In genomic region chr1:36663772-36664430, GRCh38 we compare ENCODE assay signal across 19 cellular contexts.
"Had no signal": no experiment of that assay in that cellular context is flagged by ENCODE, and none has a peak within 500 bp of the region (broad histone marks: within the 10 kb centered on the region; RNA-seq: fewer than 3 reads in every experiment).

No MANE protein-coding gene starts in this region.

- H3K27ac Mint-ChIP-seq: activated naive CD4-positive, alpha-beta T cell treated with anti-CD3 and anti-CD28 coated beads, Interleukin-2, amount 50 U/mL, for 72 hours; activated T-helper 1 cell treated with anti-CD3 and anti-CD28 coated beads, Interleukin-12 subunit alpha, Interleukin-12 subunit beta, Interleukin-2, Interleukin-4 antibody, amounts not matched to agents 30 ng/mL and 10 ng/mL and 1 ng/mL, durations not matched to agents 14 hours and 24 hours and 36 hours; stimulated activated effector memory CD8-positive, alpha-beta T cell treated with anti-CD3 and anti-CD28 coated beads, Interleukin-12 subunit alpha, Interleukin-12 subunit beta, amount 100 ng/mL, for 72 hours had no signal

- H3K4me2 ChIP-seq: hepatocyte, smooth muscle cell had no signal

- DNase-seq: activated CD4-positive, alpha-beta T cell treated with anti-CD3 and anti-CD28 coated beads for 1 hour; activated gamma-delta T cell treated with Interleukin-2 at 50 U/mL for 16 hours; activated T-cell treated with anti-CD3 and anti-CD28 coated beads for 4 hours; adrenal gland; dermis blood vessel endothelial cell; effector memory CD4-positive, alpha-beta T cell; mesenchymal stem cell; naive thymus-derived CD8-positive, alpha-beta T cell; pancreas; stimulated activated CD4-positive, alpha-beta T cell treated with anti-CD3 and anti-CD28 coated beads, Interleukin-4, amount 100 ng/mL, for 24 hours had no signal

- H3K79me2 ChIP-seq: hepatocyte had no signal

- H3K36me3 ChIP-seq: adrenal gland, breast epithelium, neutrophil, pancreas had no signal

- H3K27me3 ChIP-seq: adrenal gland, pancreas had no signal

- H3K27ac ChIP-seq: adrenal gland, breast epithelium, hepatocyte, neutrophil, pancreas, VCaP had no signal

- H3K9me3 ChIP-seq: adrenal gland, breast epithelium, neutrophil, pancreas had no signal

- H2AFZ ChIP-seq: hepatocyte had no signal

- H3K4me3 ChIP-seq: adrenal gland, breast epithelium, hepatocyte, pancreas, smooth muscle cell had no signal

- H3K9me3 Mint-ChIP-seq: activated naive CD4-positive, alpha-beta T cell treated with anti-CD3 and anti-CD28 coated beads, Interleukin-2, amount 50 U/mL, for 72 hours; activated T-helper 1 cell treated with anti-CD3 and anti-CD28 coated beads, Interleukin-12 subunit alpha, Interleukin-12 subunit beta, Interleukin-2, Interleukin-4 antibody, amounts not matched to agents 30 ng/mL and 10 ng/mL and 1 ng/mL, durations not matched to agents 14 hours and 24 hours and 36 hours; naive thymus-derived CD8-positive, alpha-beta T cell; stimulated activated effector memory CD8-positive, alpha-beta T cell treated with anti-CD3 and anti-CD28 coated beads, Interleukin-12 subunit alpha, Interleukin-12 subunit beta, amount 100 ng/mL, for 72 hours had no signal

- H3K4me1 ChIP-seq: adrenal gland, breast epithelium, pancreas had no signal

- ATAC-seq: activated naive CD4-positive, alpha-beta T cell treated with anti-CD3 and anti-CD28 coated beads, Interleukin-2, amount 50 U/mL, for 72 hours; naive thymus-derived CD8-positive, alpha-beta T cell; sciatic nerve; stimulated activated effector memory CD8-positive, alpha-beta T cell treated with anti-CD3 and anti-CD28 coated beads, Interleukin-12 subunit alpha, Interleukin-12 subunit beta, amount 100 ng/mL, for 72 hours had no signal

- H3K4me3 Mint-ChIP-seq: activated T-helper 1 cell treated with anti-CD3 and anti-CD28 coated beads, Interleukin-12 subunit alpha, Interleukin-12 subunit beta, Interleukin-2, Interleukin-4 antibody, amounts not matched to agents 30 ng/mL and 10 ng/mL and 1 ng/mL, durations not matched to agents 14 hours and 24 hours and 36 hours; naive thymus-derived CD8-positive, alpha-beta T cell; stimulated activated effector memory CD8-positive, alpha-beta T cell treated with anti-CD3 and anti-CD28 coated beads, Interleukin-12 subunit alpha, Interleukin-12 subunit beta, amount 100 ng/mL, for 72 hours had no signal

- H3K36me3 Mint-ChIP-seq: activated naive CD4-positive, alpha-beta T cell treated with anti-CD3 and anti-CD28 coated beads, Interleukin-2, amount 50 U/mL, for 72 hours; naive thymus-derived CD8-positive, alpha-beta T cell; stimulated activated effector memory CD8-positive, alpha-beta T cell treated with anti-CD3 and anti-CD28 coated beads, Interleukin-12 subunit alpha, Interleukin-12 subunit beta, amount 100 ng/mL, for 72 hours had no signal
